In the genomic region with DNA sequence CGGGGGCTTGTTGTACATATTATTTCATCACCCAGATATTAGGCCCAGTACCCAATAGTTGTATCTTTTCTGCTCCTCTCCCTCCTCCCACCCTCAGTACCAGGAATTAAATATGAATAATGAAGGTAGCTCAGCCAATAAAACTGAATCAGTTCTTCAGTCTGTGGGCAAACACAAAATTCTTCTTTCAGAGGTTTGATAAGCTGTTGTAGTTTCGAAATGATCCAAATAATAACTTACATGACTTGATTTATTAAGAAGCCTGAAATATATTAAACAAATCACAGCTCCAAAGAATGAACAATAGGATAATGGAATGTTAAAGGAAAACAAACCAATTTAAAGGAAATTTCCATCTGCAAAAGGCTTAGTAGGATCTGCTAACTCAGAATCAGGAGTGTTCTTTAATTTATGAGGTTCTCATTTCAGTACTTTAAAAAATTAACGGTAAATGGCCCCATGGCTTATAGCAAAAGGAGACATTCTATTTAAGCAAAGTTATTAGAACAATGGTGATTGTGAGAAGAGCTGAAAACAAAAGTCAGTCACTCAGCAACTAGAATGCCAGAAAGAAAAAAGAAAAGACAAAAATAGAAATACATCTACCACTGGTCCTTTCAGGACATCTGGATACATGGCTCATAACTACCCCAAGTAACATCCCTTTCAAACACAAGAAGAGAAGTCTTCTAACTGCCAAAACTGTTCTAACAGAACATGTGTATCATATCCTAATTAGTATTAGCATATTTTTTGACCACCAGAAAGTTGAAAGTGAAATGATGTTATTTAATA, we compare ENCODE assay signal across 1 cellular context.
TF ChIP-seq lines count a peak whose summit lies in the region.

No MANE protein-coding gene starts in this region.

TF ChIP-seq in GM12878, 131 proteins besides CTCF, POLR2A, EP300 and RAD21 (continued from another document):
- TF ChIP-seq LARP7 (IDR thresholded peaks at IDR 0.05) (no peak), ESRRA (IDR thresholded peaks at IDR 0.05; ENCODE audit: low read length) (no peak)
- TF ChIP-seq, protein P1, sequence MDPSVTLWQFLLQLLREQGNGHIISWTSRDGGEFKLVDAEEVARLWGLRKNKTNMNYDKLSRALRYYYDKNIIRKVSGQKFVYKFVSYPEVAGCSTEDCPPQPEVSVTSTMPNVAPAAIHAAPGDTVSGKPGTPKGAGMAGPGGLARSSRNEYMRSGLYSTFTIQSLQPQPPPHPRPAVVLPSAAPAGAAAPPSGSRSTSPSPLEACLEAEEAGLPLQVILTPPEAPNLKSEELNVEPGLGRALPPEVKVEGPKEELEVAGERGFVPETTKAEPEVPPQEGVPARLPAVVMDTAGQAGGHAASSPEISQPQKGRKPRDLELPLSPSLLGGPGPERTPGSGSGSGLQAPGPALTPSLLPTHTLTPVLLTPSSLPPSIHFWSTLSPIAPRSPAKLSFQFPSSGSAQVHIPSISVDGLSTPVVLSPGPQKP (IDR thresholded peaks at IDR 0.05; ENCODE audit: low read depth, low read length), result no peak
